In the genomic region with DNA sequence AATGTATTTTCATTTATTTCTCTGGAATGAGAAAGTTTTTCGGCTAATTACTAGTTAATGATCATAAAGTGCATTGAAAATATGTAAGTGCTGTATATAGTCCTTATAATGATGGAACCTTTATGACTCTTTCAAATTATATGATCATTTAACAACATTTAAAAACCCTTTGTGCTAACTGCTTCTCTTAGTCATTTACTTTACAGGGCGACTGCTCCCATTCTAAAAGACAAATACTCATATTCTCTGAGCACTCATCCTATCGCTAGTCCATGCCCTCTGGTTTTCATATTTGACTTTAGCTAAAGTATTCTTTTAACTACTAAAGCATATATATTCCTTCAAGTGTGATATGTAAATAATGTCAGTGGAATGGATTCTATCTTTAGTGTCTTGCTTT, we compare ENCODE assay signal across 29 cellular contexts.
"Had no signal": no experiment of that assay in that cellular context is flagged by ENCODE, and none has a peak within 500 bp of the region (broad histone marks: within the 10 kb centered on the region; RNA-seq: fewer than 3 reads in every experiment).

No MANE protein-coding gene starts in this region.

- H3K4me1 ChIP-seq: parathyroid adenoma, psoas muscle, right lobe of liver, sigmoid colon, suprapubic skin, testis, tibial nerve, upper lobe of left lung, vagina had no signal

- H3K4me3 ChIP-seq: ovary, psoas muscle, right lobe of liver, sigmoid colon, suprapubic skin, testis, tibial nerve, upper lobe of left lung, vagina had no signal

- ATAC-seq: naive thymus-derived CD4-positive, alpha-beta T cell; natural killer cell; psoas muscle; right cardiac atrium; right lobe of liver; stimulated activated effector memory CD8-positive, alpha-beta T cell treated with anti-CD3 and anti-CD28 coated beads, Interleukin-12 subunit alpha, Interleukin-12 subunit beta, amount 100 ng/mL, for 72 hours; stimulated activated naive CD8-positive, alpha-beta T cell treated with anti-CD3 and anti-CD28 coated beads, Interleukin-15, amount 100 ng/mL, for 72 hours; stimulated activated naive CD8-positive, alpha-beta T cell treated with anti-CD3 and anti-CD28 coated beads, Interleukin-15, Interleukin-2, amounts not matched to agents 100 U/mL and 50 U/mL, for 24 hours had no signal

- H3K36me3 Mint-ChIP-seq: naive thymus-derived CD4-positive, alpha-beta T cell; natural killer cell; stimulated activated effector memory CD8-positive, alpha-beta T cell treated with anti-CD3 and anti-CD28 coated beads, Interleukin-12 subunit alpha, Interleukin-12 subunit beta, amount 100 ng/mL, for 72 hours had no signal

- H3K4me3 Mint-ChIP-seq: naive thymus-derived CD4-positive, alpha-beta T cell; natural killer cell; nephron; neural crest cell; stimulated activated effector memory CD8-positive, alpha-beta T cell treated with anti-CD3 and anti-CD28 coated beads, Interleukin-12 subunit alpha, Interleukin-12 subunit beta, amount 100 ng/mL, for 72 hours; stimulated activated naive CD8-positive, alpha-beta T cell treated with anti-CD3 and anti-CD28 coated beads, Interleukin-15, amount 100 ng/mL, for 72 hours had no signal

- H3K27me3 ChIP-seq: ovary, right lobe of liver, sigmoid colon, suprapubic skin, testis, tibial nerve, upper lobe of left lung, vagina had no signal

- H3K9me3 ChIP-seq: ovary, psoas muscle, right lobe of liver, sigmoid colon, suprapubic skin, testis, tibial nerve, upper lobe of left lung, vagina had no signal

- H3K27ac ChIP-seq: ovary, parathyroid adenoma, psoas muscle, right lobe of liver, sigmoid colon, suprapubic skin, testis, tibial nerve, upper lobe of left lung, vagina had no signal

- H3K36me3 ChIP-seq: ovary, right lobe of liver, sigmoid colon, suprapubic skin, tibial nerve, upper lobe of left lung, vagina had no signal

- H3K4me1 Mint-ChIP-seq: naive thymus-derived CD4-positive, alpha-beta T cell; natural killer cell; stimulated activated effector memory CD8-positive, alpha-beta T cell treated with anti-CD3 and anti-CD28 coated beads, Interleukin-12 subunit alpha, Interleukin-12 subunit beta, amount 100 ng/mL, for 72 hours; stimulated activated naive CD8-positive, alpha-beta T cell treated with anti-CD3 and anti-CD28 coated beads, Interleukin-15, amount 100 ng/mL, for 72 hours had no signal

- H2AFZ ChIP-seq: parathyroid adenoma had no signal

- H3K9me3 Mint-ChIP-seq: nephron; neural crest cell; stimulated activated naive CD8-positive, alpha-beta T cell treated with anti-CD3 and anti-CD28 coated beads, Interleukin-15, amount 100 ng/mL, for 72 hours had no signal

- H3K27me3 Mint-ChIP-seq: naive thymus-derived CD4-positive, alpha-beta T cell; progenitor cell of endocrine pancreas; stimulated activated naive CD8-positive, alpha-beta T cell treated with anti-CD3 and anti-CD28 coated beads, Interleukin-15, amount 100 ng/mL, for 72 hours had no signal

- DNase-seq: naive thymus-derived CD4-positive, alpha-beta T cell; natural killer cell; occipital lobe; ovary; posterior cingulate gyrus; psoas muscle; right cardiac atrium; right lobe of liver; sigmoid colon; small intestine; stimulated activated CD4-positive, alpha-beta T cell treated with anti-CD3 and anti-CD28 coated beads, Interleukin-15, amount 100 ng/mL, for 24 hours; stimulated activated CD4-positive, alpha-beta T cell treated with anti-CD3 and anti-CD28 coated beads, Interleukin-2, amount 100 ng/mL, for 24 hours; stimulated activated CD4-positive, alpha-beta T cell treated with anti-CD3 and anti-CD28 coated beads, Interleukin-2, amount 100 ng/mL, for 48 hours; stimulated activated CD4-positive, alpha-beta T cell treated with anti-CD3 and anti-CD28 coated beads, Interleukin-4, amount 100 ng/mL, for 24 hours; stimulated activated naive CD4-positive, alpha-beta T cell; stimulated activated naive CD8-positive, alpha-beta T cell treated with anti-CD3 and anti-CD28 coated beads, Interleukin-15, amount 100 ng/mL, for 72 hours; stimulated activated naive CD8-positive, alpha-beta T cell treated with anti-CD3 and anti-CD28 coated beads, Interleukin-15, Interleukin-2, amounts not matched to agents 100 U/mL and 50 U/mL, for 24 hours; substantia nigra; testis; trophoblast cell; upper lobe of left lung had no signal

- H3K27ac Mint-ChIP-seq: naive thymus-derived CD4-positive, alpha-beta T cell; natural killer cell; nephron; progenitor cell of endocrine pancreas; stimulated activated effector memory CD8-positive, alpha-beta T cell treated with anti-CD3 and anti-CD28 coated beads, Interleukin-12 subunit alpha, Interleukin-12 subunit beta, amount 100 ng/mL, for 72 hours; stimulated activated naive CD8-positive, alpha-beta T cell treated with anti-CD3 and anti-CD28 coated beads, Interleukin-15, amount 100 ng/mL, for 72 hours had no signal
